ENCODE assay signal across 31 cellular contexts in the genomic region with DNA sequence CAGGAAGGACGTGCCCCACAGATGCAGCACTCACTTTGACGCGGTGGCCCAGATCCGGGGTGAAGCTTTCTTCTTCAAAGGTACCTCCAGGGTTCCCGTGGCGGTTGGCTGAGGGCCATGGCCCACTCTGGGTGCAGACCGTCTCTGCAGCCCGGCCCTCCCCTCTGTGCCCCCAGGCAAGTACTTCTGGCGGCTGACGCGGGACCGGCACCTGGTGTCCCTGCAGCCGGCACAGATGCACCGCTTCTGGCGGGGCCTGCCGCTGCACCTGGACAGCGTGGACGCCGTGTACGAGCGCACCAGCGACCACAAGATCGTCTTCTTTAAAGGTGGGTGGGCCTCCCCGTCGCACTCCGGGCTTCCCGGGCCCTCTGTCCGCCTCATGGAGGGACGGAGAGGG.
"Had no signal": no experiment of that assay in that cellular context is flagged by ENCODE, and none has a peak within 500 bp of the region (broad histone marks: within the 10 kb centered on the region; RNA-seq: fewer than 3 reads in every experiment).

No MANE protein-coding gene starts in this region.

- H3K4me1 Mint-ChIP-seq: activated B cell treated with CpG ODN at 0.5 μM for 24 hours; activated naive CD4-positive, alpha-beta T cell treated with anti-CD3 and anti-CD28 coated beads, Interleukin-2, amount 10 ng/mL, durations not matched to agents 7 days and 5 days; activated naive CD8-positive, alpha-beta T cell treated with anti-CD3 and anti-CD28 coated beads, Interleukin-2, amount 50 U/mL, for 24 hours had no signal

- H3K27ac Mint-ChIP-seq: activated B cell treated with CpG ODN at 0.5 μM for 24 hours; activated CD4-positive, alpha-beta memory T cell treated with anti-CD3 and anti-CD28 coated beads for 36 hours; activated naive CD4-positive, alpha-beta T cell treated with anti-CD3 and anti-CD28 coated beads, Interleukin-2, amount 10 ng/mL, durations not matched to agents 7 days and 5 days; activated naive CD8-positive, alpha-beta T cell; activated naive CD8-positive, alpha-beta T cell treated with anti-CD3 and anti-CD28 coated beads, Interleukin-2, amount 50 U/mL, for 24 hours; activated T-helper 1 cell treated with anti-CD3 and anti-CD28 coated beads, Interleukin-12 subunit alpha, Interleukin-12 subunit beta, Interleukin-2, Interleukin-4 antibody, amounts not matched to agents 30 ng/mL and 10 ng/mL and 1 ng/mL, durations not matched to agents 14 hours and 24 hours and 36 hours had no signal

- ATAC-seq: activated naive CD8-positive, alpha-beta T cell treated with anti-CD3 and anti-CD28 coated beads, Interleukin-2, amount 50 U/mL, for 24 hours; activated T-cell treated with anti-CD3 and anti-CD28 coated beads, Interleukin-2, amount 50 U/mL, for 4 hours; Panc1; Right ventricle myocardium inferior had no signal

- H3K36me3 ChIP-seq: colonic mucosa had no signal

- H3K9me3 Mint-ChIP-seq: activated B cell treated with CpG ODN at 0.5 μM for 24 hours; activated CD4-positive, alpha-beta memory T cell treated with anti-CD3 and anti-CD28 coated beads for 36 hours; activated naive CD4-positive, alpha-beta T cell treated with anti-CD3 and anti-CD28 coated beads, Interleukin-2, amount 10 ng/mL, durations not matched to agents 7 days and 5 days; activated naive CD8-positive, alpha-beta T cell treated with anti-CD3 and anti-CD28 coated beads, Interleukin-2, amount 50 U/mL, for 24 hours; activated T-cell treated with anti-CD3 and anti-CD28 coated beads, Interleukin-2, amount 50 U/mL, for 4 hours; activated T-helper 1 cell treated with anti-CD3 and anti-CD28 coated beads, Interleukin-12 subunit alpha, Interleukin-12 subunit beta, Interleukin-2, Interleukin-4 antibody, amounts not matched to agents 30 ng/mL and 10 ng/mL and 1 ng/mL, durations not matched to agents 14 hours and 24 hours and 36 hours had no signal

- H3K27ac ChIP-seq: brain microvascular endothelial cell, colonic mucosa, VCaP had no signal

- H3K4me1 ChIP-seq: colonic mucosa had no signal

- DNase-seq: activated B cell treated with CpG ODN at 0.5 μM for 24 hours; activated CD4-positive, alpha-beta memory T cell treated with anti-CD3 and anti-CD28 coated beads for 36 hours; activated CD4-positive, alpha-beta T cell treated with anti-CD3 and anti-CD28 coated beads for 4 hours; activated CD4-positive, alpha-beta T cell treated with anti-CD3 and anti-CD28 coated beads, Interleukin-2, amount 50 U/mL, for 1 hour; activated CD4-positive, CD25-positive, alpha-beta regulatory T cell treated with anti-CD3 and anti-CD28 coated beads, Interleukin-2, amount 50 U/mL, for 72 hours; activated CD8-positive, alpha-beta memory T cell treated with anti-CD3 and anti-CD28 coated beads, Interleukin-2, amount 50 U/mL, for 4 hours; activated naive CD4-positive, alpha-beta T cell treated with anti-CD3 and anti-CD28 coated beads, Interleukin-2, amount 10 ng/mL, durations not matched to agents 7 days and 5 days; activated naive CD8-positive, alpha-beta T cell treated with anti-CD3 and anti-CD28 coated beads, Interleukin-2, amount 50 U/mL, for 24 hours; activated T-cell treated with anti-CD3 and anti-CD28 coated beads for 4 hours; activated T-cell treated with anti-CD3 and anti-CD28 coated beads, Interleukin-2, amount 50 U/mL, for 4 hours; aorta; brain microvascular endothelial cell; central memory CD4-positive, alpha-beta T cell; colonic mucosa; Karpas-422; NCI-H1048; NCI-H1417; NCI-H187 treated with DMSO at 0.1 percent for 48 hours; NCI-H2081; NCI-H226; NCI-H526; NCI-H774; SW 1271; T-helper 1 cell; T-helper 2 cell; T-helper 9 cell had no signal

- H3K4me3 ChIP-seq: colonic mucosa had no signal

- H3K4me3 Mint-ChIP-seq: activated B cell treated with CpG ODN at 0.5 μM for 24 hours; activated CD4-positive, alpha-beta memory T cell treated with anti-CD3 and anti-CD28 coated beads for 36 hours; activated naive CD4-positive, alpha-beta T cell treated with anti-CD3 and anti-CD28 coated beads, Interleukin-2, amount 10 ng/mL, durations not matched to agents 7 days and 5 days; activated naive CD8-positive, alpha-beta T cell; activated naive CD8-positive, alpha-beta T cell treated with anti-CD3 and anti-CD28 coated beads, Interleukin-2, amount 50 U/mL, for 24 hours; activated T-cell treated with anti-CD3 and anti-CD28 coated beads, Interleukin-2, amount 50 U/mL, for 4 hours; activated T-helper 1 cell treated with anti-CD3 and anti-CD28 coated beads, Interleukin-12 subunit alpha, Interleukin-12 subunit beta, Interleukin-2, Interleukin-4 antibody, amounts not matched to agents 30 ng/mL and 10 ng/mL and 1 ng/mL, durations not matched to agents 14 hours and 24 hours and 36 hours had no signal

- H3K27me3 Mint-ChIP-seq: activated B cell treated with CpG ODN at 0.5 μM for 24 hours; activated CD4-positive, alpha-beta memory T cell treated with anti-CD3 and anti-CD28 coated beads for 36 hours; activated naive CD4-positive, alpha-beta T cell treated with anti-CD3 and anti-CD28 coated beads, Interleukin-2, amount 10 ng/mL, durations not matched to agents 7 days and 5 days; activated naive CD8-positive, alpha-beta T cell; activated naive CD8-positive, alpha-beta T cell treated with anti-CD3 and anti-CD28 coated beads, Interleukin-2, amount 50 U/mL, for 24 hours had no signal

- H3K27me3 ChIP-seq: brain microvascular endothelial cell, colonic mucosa had no signal

- H3K36me3 Mint-ChIP-seq: activated CD4-positive, alpha-beta memory T cell treated with anti-CD3 and anti-CD28 coated beads for 36 hours; activated naive CD4-positive, alpha-beta T cell treated with anti-CD3 and anti-CD28 coated beads, Interleukin-2, amount 10 ng/mL, durations not matched to agents 7 days and 5 days; activated naive CD8-positive, alpha-beta T cell had no signal

- H3K9me3 ChIP-seq: colonic mucosa had no signal
